10 cellular contexts compared by ENCODE assay signal in genomic region chr3:46932455-46933225, GRCh38. TPM values are rescaled to one million over a fixed set of nuclear protein-coding genes. Genes with fewer than 3 reads are reported as not detected.
DNase-seq lines count a peak whose midpoint lies in the region; ATAC-seq, FAIRE-seq and TF ChIP-seq lines count a peak whose summit lies in the region.
"Had no signal": no experiment of that assay in that cellular context is flagged by ENCODE, and none has a peak within 500 bp of the region (broad histone marks: within the 10 kb centered on the region; RNA-seq: fewer than 3 reads in every experiment).

No MANE protein-coding gene starts in this region.

- CTCF ChIA-PET in A549 (lab: Yijun Ruan, JAX): interaction anchor here (1.1 to 5.3 kb wide), 3 partner anchors 8 to 66 kb away, joined by 4 to 62 read pairs (median 11); no protein-coding TSS in a partner anchor

- H3K4me1 ChIP-seq in A549: peaks cover 84% of the 10 kb centered on the region

- no peak for TF ChIP-seq RAD21 in A549 (conservative IDR thresholded peaks at IDR 0.05 in 1 of 2, IDR thresholded peaks at IDR 0.05 in 1 of 2)

- peak overlapping the region; percentile 43 to 87 (median 78) for H3K27ac Mint-ChIP-seq in naive thymus-derived CD8-positive, alpha-beta T cell

- no peak for DNase-seq in A549 (ENCODE audit: low read depth in 1 of 2, low spot score in 1 of 2)
- peak in 1 of 10 donors; percentile 23 for DNase-seq in dorsolateral prefrontal cortex
- DNase-seq in naive thymus-derived CD8-positive, alpha-beta T cell: peak in 1 of 10 donors; percentile 48
- no peak for DNase-seq in putamen (ENCODE audit: low spot score)
- no peak for DNase-seq in NCI-H1092 treated with DMSO at 0.1 percent for 48 hours (lab: John Stamatoyannopoulos, UW)
- DNase-seq in AG08396 (ENCODE audit: low spot score): no peak
- DNase-seq in Ammon's horn (ENCODE audit: low spot score): no peak
- DNase-seq: activated gamma-delta T cell, DMS 273 treated with DMSO at 0.1 percent for 48 hours had no signal

- no peak for TF ChIP-seq POLR2A in A549 (IDR thresholded peaks at IDR 0.05; ENCODE audit: low read length)

- peaks cover 6 to 51% (median 16%) of the 10 kb centered on the region in 3 donors for H3K36me3 Mint-ChIP-seq in naive thymus-derived CD8-positive, alpha-beta T cell

- H3K27ac ChIP-seq in A549 (peak overlapping the region; percentile 85 to 88), KOPT-K1 (ENCODE audit: low read depth, low read length, poor library complexity, severe bottlenecking) (peak overlapping the region; percentile 44), dorsolateral prefrontal cortex (peak overlapping the region in 53 of 59 donors; percentile 7 to 82 (median 63))

- no peaks in the 10 kb centered on the region for H3K27me3 ChIP-seq in dorsolateral prefrontal cortex

- H3K4me1 Mint-ChIP-seq in naive thymus-derived CD8-positive, alpha-beta T cell: peaks cover 27 to 94% (median 67%) of the 10 kb centered on the region in 4 donors

- peak overlapping the region in 1 of 10 donors; percentile 19 for H3K4me3 Mint-ChIP-seq in naive thymus-derived CD8-positive, alpha-beta T cell

- H3K4me3 ChIP-seq in A549: no peak overlapping the region
- H3K4me3 ChIP-seq in dorsolateral prefrontal cortex: no peak overlapping the region

- POLR2A ChIA-PET in A549 (lab: Yijun Ruan, JAX): no interaction called here
- POLR2A ChIA-PET in naive thymus-derived CD8-positive, alpha-beta T cell (lab: Charles Lee): interaction anchor here (0.7 to 1.2 kb wide), 2 partner anchors 10 to 74 kb away, joined by 3 read pairs; no protein-coding TSS in a partner anchor

- H3K27me3 Mint-ChIP-seq in naive thymus-derived CD8-positive, alpha-beta T cell: no peaks in the 10 kb centered on the region

- TF ChIP-seq CTCF in A549 (IDR thresholded peaks at IDR 0.05) (no peak), dorsolateral prefrontal cortex (IDR thresholded peaks at IDR 0.05 in 54 of 56, conservative IDR thresholded peaks at IDR 0.05 in 2 of 56; ENCODE audit: low read depth in 1 of 56, partially characterized antibody in 56 of 56) (no peak)

- no peak for ATAC-seq in A549
- ATAC-seq in naive thymus-derived CD8-positive, alpha-beta T cell: peak in 1 of 2 donors; percentile 26

- peaks cover 0 to 9% (median 3%) of the 10 kb centered on the region in 9 donors for H3K9me3 Mint-ChIP-seq in naive thymus-derived CD8-positive, alpha-beta T cell

- TF ChIP-seq EP300 in A549 (IDR thresholded peaks at IDR 0.05): no peak

- H3K4me2 ChIP-seq in A549: peak overlapping the region; percentile 63

- intact Hi-C loops in dorsolateral prefrontal cortex (cut with DNase I): loop anchor here (5.0 to 10.0 kb wide), 2 partner anchors 232 to 390 kb away; partner anchors contain the start of gene SETD2 (in 1 of the 2)

- peaks cover 6% of the 10 kb centered on the region; the same call in 1 of the 3 replicates for H3K9me3 ChIP-seq in A549
- peaks cover 24% of the 10 kb centered on the region for H3K9me3 ChIP-seq in KOPT-K1 (ENCODE audit: insufficient read depth, low read length, poor library complexity, severe bottlenecking)

- H3K36me3 ChIP-seq in KOPT-K1 (ENCODE audit: insufficient read depth, low read length): peaks cover 77% of the 10 kb centered on the region

- FAIRE-seq in A549 (lab: Jason Lieb, UNC): no peak

- 74% methylated on average over 6 of the region's 7 CpGs for WGBS in A549 (ENCODE audit: missing lambda C conversion rate)

TF ChIP-seq in A549, 52 proteins besides CTCF, POLR2A, EP300 and RAD21:
- no peak for TF ChIP-seq NR3C1 (IDR thresholded peaks at IDR 0.05)
- no peak for TF ChIP-seq ELK1 (IDR thresholded peaks at IDR 0.05; ENCODE audit: low read depth, low read length)
- TF ChIP-seq EHMT2 (IDR thresholded peaks at IDR 0.05; ENCODE audit: low read depth): no peak
- no peak for TF ChIP-seq POLR2AphosphoS2 (conservative IDR thresholded peaks at IDR 0.05; ENCODE audit: low read length)
- no peak for TF ChIP-seq ZC3H11A (IDR thresholded peaks at IDR 0.05)
- TF ChIP-seq ATOH8 (CRISPR knock-in tag; IDR thresholded peaks at IDR 0.05; ENCODE audit: low read depth): no peak
- no peak for TF ChIP-seq FOSB (CRISPR knock-in tag; IDR thresholded peaks at IDR 0.05)
- no peak for TF ChIP-seq TFCP2L1 (CRISPR knock-in tag; IDR thresholded peaks at IDR 0.05)
- no peak for TF ChIP-seq FOXS1 (CRISPR knock-in tag; IDR thresholded peaks at IDR 0.05)

RNA-seq across cellular contexts. Expression of gene CCDC12, which starts 43.9 kb away (rescaled TPM):
- 21.7 and 34.8 TPM in 2 replicates for polyA plus RNA-seq in A549 (2011; rRNA removed)
- 53.8 and 83.7 TPM in 2 replicates for polyA plus RNA-seq in A549 (2012; cell fraction: cytosol; rRNA removed)
- 44.0 and 54.7 TPM in 2 replicates for polyA plus RNA-seq in A549 (2012; cell fraction: nucleus; rRNA removed)
- 74.2 to 81.0 TPM (median 79.2 TPM) in 3 replicates for polyA plus RNA-seq in A549 (2017; fragmentation: RNase III; extraction: RNeasy Plus Mini Kit Qiagen cat#74134 plus additional on column Dnase treatment)
- polyA minus RNA-seq in A549 (2011; rRNA and poly(A)+ RNA removed): 30.5 and 33.9 TPM in 2 replicates
- total RNA-seq in dorsolateral prefrontal cortex: 10 to 100 TPM; 30.9 to 54.9 (median 40.5) TPM
- 10 to 100 TPM; 58.8 to 59.5 TPM for total RNA-seq in naive thymus-derived CD8-positive, alpha-beta T cell
- polyA plus RNA-seq in naive thymus-derived CD8-positive, alpha-beta T cell: 100 to 1,000 TPM in 2 of 3 donors, 10 to 100 TPM in 1; 81.9 to 106 (median 106) TPM

RNA-seq across cellular contexts. Expression of gene NBEAL2, which starts 46.8 kb away (rescaled TPM):
- 9.6 and 13.3 TPM in 2 replicates for polyA plus RNA-seq in A549 (2011; rRNA removed)
- 45.5 and 60.4 TPM in 2 replicates for polyA plus RNA-seq in A549 (2012; cell fraction: cytosol; rRNA removed)
- polyA plus RNA-seq in A549 (2012; cell fraction: nucleus; rRNA removed): 409 and 469 TPM in 2 replicates
- polyA plus RNA-seq in A549 (2017; fragmentation: RNase III; extraction: RNeasy Plus Mini Kit Qiagen cat#74134 plus additional on column Dnase treatment): 43.4 to 54.0 TPM (median 47.3 TPM) in 3 replicates
- polyA minus RNA-seq in A549 (2011; rRNA and poly(A)+ RNA removed): 14.9 and 24.5 TPM in 2 replicates
- total RNA-seq in dorsolateral prefrontal cortex: 10 to 100 TPM in 112 of 120 experiments, 1 to 10 TPM in 8; 8.2 to 41.7 (median 16.9) TPM
- 10 to 100 TPM; 40.7 to 46.0 TPM for total RNA-seq in naive thymus-derived CD8-positive, alpha-beta T cell
- 1 to 10 TPM in 2 of 3 donors, under 1 TPM in 1; 0.89 to 2.8 (median 1.9) TPM for polyA plus RNA-seq in naive thymus-derived CD8-positive, alpha-beta T cell

RNA-seq across cellular contexts. Expression of gene PTH1R, which starts 55.1 kb away (rescaled TPM):
- polyA plus RNA-seq in A549 (2011; rRNA removed) (0.20 and 0.45 TPM in 2 replicates), A549 (2017; fragmentation: RNase III; extraction: RNeasy Plus Mini Kit Qiagen cat#74134 plus additional on column Dnase treatment) (0.53 to 0.76 TPM (median 0.54 TPM) in 3 replicates)
- 0.63 and 0.83 TPM in 2 replicates for polyA plus RNA-seq in A549 (2012; cell fraction: cytosol; rRNA removed)
- 1.7 and 2.2 TPM in 2 replicates for polyA plus RNA-seq in A549 (2012; cell fraction: nucleus; rRNA removed)
- polyA minus RNA-seq in A549 (2011; rRNA and poly(A)+ RNA removed): 0.24 and 0.87 TPM in 2 replicates
- 10 to 100 TPM in 115 of 120 experiments, 1 to 10 TPM in 5; 7.9 to 65.0 (median 17.4) TPM for total RNA-seq in dorsolateral prefrontal cortex
- not detected for total RNA-seq in naive thymus-derived CD8-positive, alpha-beta T cell
- not detected for polyA plus RNA-seq in naive thymus-derived CD8-positive, alpha-beta T cell

Comparison
In these comparisons a context has a peak if more than half of its experiments do, and no peak if none do; other contexts are left out.
1. RNA of gene PTH1R, which starts 55.1 kb away (total RNA-seq): 7.9 to 65.0 TPM in dorsolateral prefrontal cortex; not detected in naive thymus-derived CD8-positive, alpha-beta T cell; every median in the first group is over 4 times any median in the second.
2. Peak in every context shown above with its lines, with median percentiles within 50 percentile points of each other: H3K27ac ChIP-seq.